ENCODE assay signal across 9 cellular contexts in genomic region chr7:17951745-17952254, GRCh38.
"Had no signal": no experiment of that assay in that cellular context is flagged by ENCODE, and none has a peak within 500 bp of the region (broad histone marks: within the 10 kb centered on the region; RNA-seq: fewer than 3 reads in every experiment).

No MANE protein-coding gene starts in this region.

- H3K9me3 Mint-ChIP-seq: natural killer cell treated with Interleukin-12 subunit alpha and Interleukin-12 subunit beta and Interleukin-15 and Interleukin-18, amount 100 ng/mL, for 72 hours; stimulated activated naive B cell treated with anti-CD40 and anti-IgM and Interleukin-4, amounts not matched to agents 10 μg/mL and 1 μg/mL and 100 μg/mL, for 72 hours had no signal

- H3K27ac Mint-ChIP-seq: natural killer cell treated with Interleukin-12 subunit alpha and Interleukin-12 subunit beta and Interleukin-15 and Interleukin-18, amount 100 ng/mL, for 72 hours; stimulated activated naive B cell treated with anti-CD40 and anti-IgM and Interleukin-4, amounts not matched to agents 10 μg/mL and 1 μg/mL and 100 μg/mL, for 72 hours had no signal

- H3K27me3 Mint-ChIP-seq: stimulated activated naive B cell treated with anti-CD40 and anti-IgM and Interleukin-4, amounts not matched to agents 10 μg/mL and 1 μg/mL and 100 μg/mL, for 72 hours had no signal

- H3K36me3 Mint-ChIP-seq: natural killer cell treated with Interleukin-12 subunit alpha and Interleukin-12 subunit beta and Interleukin-15 and Interleukin-18, amount 100 ng/mL, for 72 hours; stimulated activated naive B cell treated with anti-CD40 and anti-IgM and Interleukin-4, amounts not matched to agents 10 μg/mL and 1 μg/mL and 100 μg/mL, for 72 hours had no signal

- DNase-seq: activated gamma-delta T cell; activated T-cell treated with anti-CD3 and anti-CD28 coated beads, Interleukin-2, amount 50 U/mL, for 1 hour; dermis blood vessel endothelial cell; head of caudate nucleus; mesendoderm; retina; uterus had no signal
